ENCODE assay signal across 8 cellular contexts in the genomic region with DNA sequence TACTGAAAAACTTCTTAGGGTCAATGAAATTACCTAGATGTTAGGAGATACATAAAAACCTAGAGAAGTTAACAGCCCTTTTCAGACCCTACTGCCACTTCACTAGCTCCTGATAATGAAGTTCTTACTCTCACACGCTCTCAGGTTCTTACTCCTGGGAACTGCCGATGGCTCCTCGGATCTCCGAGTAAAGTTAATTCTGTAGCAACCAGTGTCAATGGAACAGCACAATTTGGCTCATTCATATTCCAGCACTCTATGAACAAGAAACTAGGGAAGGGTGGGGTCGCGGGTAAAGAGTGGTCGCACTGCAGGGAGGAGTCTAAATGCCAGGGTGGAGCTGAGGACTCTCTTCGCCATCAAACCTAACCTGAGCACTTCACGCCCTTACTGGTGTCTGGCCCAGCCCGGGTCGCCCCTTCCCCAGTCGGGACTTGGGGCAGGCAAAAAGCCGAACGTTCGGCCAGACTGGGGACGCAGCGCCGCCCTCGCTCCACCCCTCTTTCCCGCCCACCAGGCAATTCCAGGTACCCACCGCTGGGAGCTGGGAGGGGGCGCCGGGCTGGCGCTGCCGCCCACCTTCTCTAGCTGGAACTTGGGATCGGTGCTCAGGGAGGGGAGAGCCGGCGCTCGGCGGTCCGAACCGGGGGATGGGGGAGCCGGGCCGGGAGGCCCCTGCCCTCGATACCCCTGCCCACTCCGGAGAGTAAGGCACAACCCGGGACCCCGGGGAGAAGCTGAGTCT. TPM values are rescaled to one million over a fixed set of nuclear protein-coding genes. Genes with fewer than 3 reads are reported as not detected.
DNase-seq lines count a peak whose midpoint lies in the region; ATAC-seq and TF ChIP-seq lines count a peak whose summit lies in the region.

No MANE protein-coding gene starts in this region.

- peaks cover 2% of the 10 kb centered on the region; the same call in 1 of the 2 replicates for H3K27me3 ChIP-seq in Karpas-422 (ENCODE audit: low read length)

- H4K20me1 ChIP-seq in Karpas-422 (ENCODE audit: insufficient read depth, low read depth, low read length) = peaks cover 11% of the 10 kb centered on the region

- intact Hi-C loops in sciatic nerve (cut with DNase I) = no loop called here

- peaks cover 17% of the 10 kb centered on the region for H3K4me1 ChIP-seq in Karpas-422 (ENCODE audit: low read length)

- H3K9me3 ChIP-seq in Karpas-422 (ENCODE audit: low read length) = no peaks in the 10 kb centered on the region

- peak overlapping the region; percentile 100 for H2AFZ ChIP-seq in Karpas-422 (ENCODE audit: low read length)

- peak overlapping the region; percentile 98 for H3K4me2 ChIP-seq in Karpas-422 (ENCODE audit: low read depth, low read length, poor library complexity, severe bottlenecking)

- peak overlapping the region; percentile 81 for H3K4me3 ChIP-seq in Karpas-422 (ENCODE audit: low read length)
- peak overlapping the region; percentile 85 for H3K4me3 ChIP-seq in astrocyte of the cerebellum (ENCODE audit: low read depth, low read length)

- peak overlapping the region; percentile 76 for H3K9ac ChIP-seq in Karpas-422 (ENCODE audit: low read length)

- H3K27ac ChIP-seq in Karpas-422 (ENCODE audit: low read length) = no peak overlapping the region

- H3K79me2 ChIP-seq in Karpas-422 (ENCODE audit: low read length) = peaks cover 3% of the 10 kb centered on the region; the same call in 1 of the 2 replicates

- no peaks in the 10 kb centered on the region for H3K36me3 ChIP-seq in Karpas-422 (ENCODE audit: insufficient read depth, low read length)

- in situ Hi-C loops in astrocyte of the cerebellum (cut with HindIII; ENCODE audit: low sequenced_read_pairs) = no loop called here

- ATAC-seq in sciatic nerve = peak; percentile 84

- peak; percentile 67 for DNase-seq in GM10266 (ENCODE audit: extremely low spot score)
- DNase-seq in GOT3 (lab: John Stamatoyannopoulos, UW) = peak; percentile 15
- peak; percentile 71 for DNase-seq in Karpas-422
- peak; percentile 51 for DNase-seq in SW480 (ENCODE audit: low spot score)
- no peak for DNase-seq in astrocyte of the cerebellum (ENCODE audit: low read depth)
- peak; percentile 63 for DNase-seq in iPS DF 19.7 (ENCODE audit: low read depth, low spot score)
- peak; percentile 76 for DNase-seq in sciatic nerve (ENCODE audit: low spot score)
- no peak for DNase-seq in NCI-H2107 (lab: John Stamatoyannopoulos, UW)

- TF ChIP-seq CTCF in GM10266 (IDR thresholded peaks at IDR 0.05; ENCODE audit: control insufficient read depth, insufficient read depth, low read depth, missing control alignments) (no peak), astrocyte of the cerebellum (IDR thresholded peaks at IDR 0.05; ENCODE audit: low read depth, low read length, missing control alignments) (peak; percentile 40)

- H3K9me2 ChIP-seq in Karpas-422 (replicated peaks; ENCODE audit: insufficient read depth, low read length) = no peaks in the 10 kb centered on the region

RNA-seq across cellular contexts. Expression of gene RAB23, which starts 0.7 kb away (rescaled TPM):
- total RNA-seq in Karpas-422 (2014; rRNA removed; shearing (Covaris generic); ENCODE audit: low replicate concordance) = 2.8 and 3.9 TPM in 2 replicates
- 28.4 TPM for total RNA-seq in sciatic nerve

RNA-seq across cellular contexts. Expression of gene BAG2, which starts 49.2 kb away (rescaled TPM):
- 9.0 and 19.5 TPM in 2 replicates for total RNA-seq in Karpas-422 (2014; rRNA removed; shearing (Covaris generic); ENCODE audit: low replicate concordance)
- total RNA-seq in sciatic nerve = 6.1 TPM

Comparison
In these comparisons a context has a peak if more than half of its experiments do, and no peak if none do; other contexts are left out.
1. DNase-seq: peak in GM10266 (single experiment), GOT3 (single experiment), Karpas-422 (single experiment), SW480 (single experiment), iPS DF 19.7 (single experiment) and sciatic nerve (single experiment); none in astrocyte of the cerebellum (single experiment) and NCI-H2107 (single experiment).